In genomic region chrX:44290718-44291117, GRCh38 we compare ENCODE assay signal across 12 cellular contexts. TPM values are rescaled to one million over a fixed set of nuclear protein-coding genes. Genes with fewer than 3 reads are reported as not detected.
"Had no signal": no experiment of that assay in that cellular context is flagged by ENCODE, and none has a peak within 500 bp of the region (broad histone marks: within the 10 kb centered on the region; RNA-seq: fewer than 3 reads in every experiment).

No MANE protein-coding gene starts in this region.

- H2AFZ ChIP-seq: GM23338 had no signal

- H3K9me3 Mint-ChIP-seq: GM23338 had no signal

- H3K27ac ChIP-seq: HL-60, KMS-11 had no signal

- FAIRE-seq: H1, H54, HepG2 had no signal

- H3K9ac ChIP-seq: KMS-11 had no signal

- H3K27ac Mint-ChIP-seq: GM23338, H9, IgD-negative memory B cell had no signal

- H3K4me1 Mint-ChIP-seq: GM23338, H9, IgD-negative memory B cell had no signal

- DNase-seq: H9, HCEC 1CT, Karpas-422, KBM-7 had no signal

- H3K4me3 ChIP-seq: GM23338 had no signal

- H3K4me3 Mint-ChIP-seq: GM23338, H9, IgD-negative memory B cell had no signal

- ATAC-seq: GM23338, HepG2 had no signal

- H3K4me2 ChIP-seq: GM23338, KMS-11 had no signal

RNA-seq across cellular contexts. Expression of gene EFHC2, which starts 52.8 kb away (rescaled TPM):
- total RNA-seq: HepG2, HT1080 had no signal
